In genomic region chr2:120014231-120014990, GRCh38 we compare ENCODE assay signal across 8 cellular contexts. TPM values are rescaled to one million over a fixed set of nuclear protein-coding genes. Genes with fewer than 3 reads are reported as not detected.
DNase-seq lines count a peak whose midpoint lies in the region; ATAC-seq, FAIRE-seq and TF ChIP-seq lines count a peak whose summit lies in the region.

No MANE protein-coding gene starts in this region.

- H3K27ac Mint-ChIP-seq in IgD-negative memory B cell (no peak overlapping the region), mesothelial cell of epicardium (peak overlapping the region; percentile 96)

- H3K4me1 ChIP-seq in BLaER1: peaks cover 20% of the 10 kb centered on the region

- DNase-seq in bronchial epithelial cell (ENCODE audit: low read depth) (peak; percentile 17), mesothelial cell of epicardium (ENCODE audit: low spot score in 2 of 2, unreplicated experiment in 2 of 2) (no peak), mesenteric fat pad (ENCODE audit: low spot score) (no peak), NCI-H1417 treated with DMSO at 0.1 percent for 48 hours (lab: John Stamatoyannopoulos, UW) (no peak)

- peak overlapping the region; percentile 82 for H3K4me2 ChIP-seq in BLaER1

- TF ChIP-seq CTCF in bronchial epithelial cell (IDR thresholded peaks at IDR 0.05; ENCODE audit: insufficient read depth, low read length, severe bottlenecking) (no peak), mesothelial cell of epicardium (IDR thresholded peaks at IDR 0.05; ENCODE audit: unreplicated experiment) (no peak)

- no peak overlapping the region for H3K27ac ChIP-seq in BLaER1

- H3K27me3 Mint-ChIP-seq in IgD-negative memory B cell (no peaks in the 10 kb centered on the region), mesothelial cell of epicardium (ENCODE audit: low read depth) (no peaks in the 10 kb centered on the region)

- H3K36me3 ChIP-seq in BLaER1: peaks cover 10% of the 10 kb centered on the region
- peaks cover 1% of the 10 kb centered on the region for H3K36me3 ChIP-seq in bronchial epithelial cell (ENCODE audit: control insufficient read depth, insufficient read depth, low read length)

- no peaks in the 10 kb centered on the region for H3K27me3 ChIP-seq in BLaER1
- no peaks in the 10 kb centered on the region for H3K27me3 ChIP-seq in bronchial epithelial cell (ENCODE audit: control insufficient read depth, insufficient read depth, low read length)

- FAIRE-seq in bronchial epithelial cell (lab: Jason Lieb, UNC): no peak

- no peak overlapping the region; the same call in 1 of the 2 replicates for H3K9ac ChIP-seq in BLaER1

- no peak for ATAC-seq in HG02642 (IDR thresholded peaks at IDR 0.05; ENCODE audit: poor library complexity, unreplicated experiment)
- no peak for ATAC-seq in GM21526 (IDR thresholded peaks at IDR 0.05; ENCODE audit: low FRiP score, unreplicated experiment)

- H3K4me3 ChIP-seq in BLaER1: peak overlapping the region; percentile 99; the same call in 1 of the 2 replicates
- peak overlapping the region; percentile 2 for H3K4me3 ChIP-seq in bronchial epithelial cell (ENCODE audit: low read depth, low read length)

- H4K20me1 ChIP-seq in BLaER1: no peaks in the 10 kb centered on the region

- no peaks in the 10 kb centered on the region for H3K9me3 Mint-ChIP-seq in IgD-negative memory B cell
- peaks cover 4% of the 10 kb centered on the region for H3K9me3 Mint-ChIP-seq in mesothelial cell of epicardium

- H3K4me1 Mint-ChIP-seq in IgD-negative memory B cell (peaks cover 15 to 26% (median 16%) of the 10 kb centered on the region in 3 donors), mesothelial cell of epicardium (peaks cover 26% of the 10 kb centered on the region)

- H3K4me3 Mint-ChIP-seq in IgD-negative memory B cell (peak overlapping the region; percentile 9 to 93 (median 87)), mesothelial cell of epicardium (peak overlapping the region; percentile 86)

- H3K9me3 ChIP-seq in BLaER1: peaks cover 7% of the 10 kb centered on the region

- H3K36me3 Mint-ChIP-seq in IgD-negative memory B cell (peaks cover 1% of the 10 kb centered on the region), mesothelial cell of epicardium (peaks cover 18% of the 10 kb centered on the region)

RNA-seq across cellular contexts. Expression of gene EPB41L5, which starts 1.5 kb away (rescaled TPM):
- polyA plus RNA-seq in IgD-negative memory B cell: 3.9 TPM
- total RNA-seq in bronchial epithelial cell (34.5 and 71.0 TPM in 2 replicates), mesothelial cell of epicardium (43.4 to 43.9 TPM (median 43.4 TPM) in 3 replicates), mesenteric fat pad (13.3 TPM)
